ENCODE assay signal across 14 cellular contexts in the genomic region with DNA sequence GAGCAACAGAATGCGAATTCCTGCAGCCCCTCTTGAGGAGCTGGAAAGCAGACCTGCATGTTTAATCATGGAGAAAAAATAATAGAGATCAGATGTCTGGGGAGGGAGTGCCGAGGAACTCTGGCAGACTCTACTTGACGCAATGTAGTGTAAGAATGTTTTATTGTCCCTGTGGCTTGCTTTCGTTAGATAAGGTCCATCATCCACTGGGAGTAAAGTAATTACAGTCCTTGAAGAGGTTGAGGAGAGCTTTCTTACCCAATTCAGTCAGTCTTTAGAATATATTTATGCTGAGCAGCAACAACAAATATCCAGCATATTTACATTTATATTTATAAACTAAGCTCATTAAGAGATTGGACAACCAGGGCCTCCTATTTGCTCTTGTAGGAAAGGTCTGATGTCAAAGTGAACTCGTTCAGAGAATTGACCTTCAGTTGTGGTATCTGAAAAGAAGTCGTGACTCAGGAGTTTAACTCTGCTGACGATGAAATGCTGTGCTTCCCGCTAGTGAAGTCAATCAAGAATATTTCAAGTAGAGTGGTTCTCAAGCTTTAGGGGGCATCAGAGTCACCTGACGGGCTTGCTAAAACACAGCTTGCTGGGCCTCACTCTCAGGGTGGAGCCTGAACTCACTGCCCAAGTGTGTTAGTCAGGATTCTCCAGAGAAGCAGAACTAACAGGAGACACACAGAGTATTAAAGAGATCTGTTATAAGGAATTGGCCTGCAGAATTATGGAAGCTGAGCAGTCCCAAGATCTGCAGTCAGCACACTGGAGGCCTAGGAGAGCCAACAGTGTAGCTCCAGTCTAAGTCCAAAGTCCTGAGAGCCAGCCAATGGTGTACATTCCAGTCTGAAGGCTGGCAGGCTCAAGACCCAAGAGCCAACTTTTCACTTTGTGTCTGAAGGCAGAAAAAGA.
DNase-seq lines count a peak whose midpoint lies in the region; ATAC-seq and TF ChIP-seq lines count a peak whose summit lies in the region.
"Had no signal": no experiment of that assay in that cellular context is flagged by ENCODE, and none has a peak within 500 bp of the region (broad histone marks: within the 10 kb centered on the region; RNA-seq: fewer than 3 reads in every experiment).

No MANE protein-coding gene starts in this region.

- DNase-seq in AG04449 (ENCODE audit: low read depth, low spot score) (peak; percentile 29), M059J (ENCODE audit: low read depth) (peak; percentile 36), fibroblast of gingiva (ENCODE audit: low read depth) (peak; percentile 69), mesendoderm (peak; percentile 19), HK-2 (ENCODE audit: unreplicated experiment) (no peak), 8988T (no peak)
- DNase-seq: activated CD4-positive, alpha-beta memory T cell treated with anti-CD3 and anti-CD28 coated beads, Interleukin-2, amount 10 ng/mL, durations not matched to agents 7 days and 5 days; activated naive CD4-positive, alpha-beta T cell; NCI-H2029; T-helper 17 cell; trophoblast cell had no signal

- H3K23ac ChIP-seq in mesendoderm (ENCODE audit: low read length), result no peak overlapping the region

- no peak overlapping the region for H3K4me2 ChIP-seq in mesendoderm (ENCODE audit: low read length)
- H3K4me2 ChIP-seq: BLaER1 treated with 17β-estradiol and CSF1 and Interleukin-3, amounts not matched to agents 10 nM and 100 nM had no signal

- H3K56ac ChIP-seq in mesendoderm (ENCODE audit: low read length), result no peak overlapping the region

- no peaks in the 10 kb centered on the region for H3K36me3 ChIP-seq in mesendoderm (ENCODE audit: control insufficient read depth, insufficient read depth, low read length)
- H3K36me3 ChIP-seq: BLaER1 treated with 17β-estradiol and CSF1 and Interleukin-3, amounts not matched to agents 10 nM and 100 nM had no signal

- no peak for ATAC-seq in GM18858 (IDR thresholded peaks at IDR 0.05; ENCODE audit: unreplicated experiment)
- ATAC-seq in HG02852 (IDR thresholded peaks at IDR 0.05; ENCODE audit: unreplicated experiment), result no peak
- ATAC-seq: T-helper 17 cell had no signal

- H4K5ac ChIP-seq in mesendoderm (ENCODE audit: low read length), result no peak overlapping the region

- no peak overlapping the region for H3K27ac ChIP-seq in mesendoderm (ENCODE audit: low read depth, low read length)
- H3K27ac ChIP-seq: BLaER1 treated with 17β-estradiol and CSF1 and Interleukin-3, amounts not matched to agents 10 nM and 100 nM had no signal

- H3K79me1 ChIP-seq in mesendoderm (ENCODE audit: low read length), result no peaks in the 10 kb centered on the region

- H3K4ac ChIP-seq in mesendoderm (ENCODE audit: low read depth, low read length), result no peak overlapping the region

- TF ChIP-seq CTCF in AG04449 (IDR thresholded peaks at IDR 0.05; ENCODE audit: insufficient read depth, low read length, missing control alignments), result no peak

- WGBS in mesendoderm (ENCODE audit: extremely low coverage, insufficient coverage, low lambda C conversion rate), result no CpG with 5 or more reads among the region's 9 CpGs

- no peak overlapping the region for H2BK120ac ChIP-seq in mesendoderm (ENCODE audit: low read depth, low read length)

- H3K4me3 ChIP-seq in AG04449 (ENCODE audit: low read depth, low read length) (no peak overlapping the region), mesendoderm (ENCODE audit: low read length) (no peak overlapping the region)
- H3K4me3 ChIP-seq: BLaER1 treated with 17β-estradiol and CSF1 and Interleukin-3, amounts not matched to agents 10 nM and 100 nM had no signal

- no peaks in the 10 kb centered on the region for H3K27me3 ChIP-seq in mesendoderm (ENCODE audit: insufficient read depth, low read length, poor library complexity)
- H3K27me3 ChIP-seq: BLaER1 treated with 17β-estradiol and CSF1 and Interleukin-3, amounts not matched to agents 10 nM and 100 nM had no signal

- no peak overlapping the region for H3K18ac ChIP-seq in mesendoderm (ENCODE audit: low read length)

- H3K9ac ChIP-seq in mesendoderm (ENCODE audit: low read length), result no peak overlapping the region
- H3K9ac ChIP-seq: BLaER1 treated with 17β-estradiol and CSF1 and Interleukin-3, amounts not matched to agents 10 nM and 100 nM had no signal

- CTCF ChIA-PET in AG04449 (lab: Yijun Ruan, JAX), result interaction anchor here (0.7 to 1.6 kb wide), 5 partner anchors 9 to 337 kb away, joined by 3 to 5 read pairs (median 3); no protein-coding TSS in a partner anchor

- H3K79me2 ChIP-seq in mesendoderm (ENCODE audit: control insufficient read depth, insufficient read depth, low read length), result no peaks in the 10 kb centered on the region

- no peak overlapping the region for H2BK15ac ChIP-seq in mesendoderm (replicated peaks; ENCODE audit: low read depth)

- no peak overlapping the region for H2BK5ac ChIP-seq in mesendoderm (ENCODE audit: low read length)

- POLR2A ChIA-PET in AG04449 (lab: Yijun Ruan, JAX), result interaction anchor here (1.1 kb wide), 1 partner anchor 267 kb away, joined by 5 read pairs; no protein-coding TSS in a partner anchor

- no peak overlapping the region for H4K8ac ChIP-seq in mesendoderm (ENCODE audit: low read depth, low read length)

- H3K4me1 ChIP-seq in mesendoderm (ENCODE audit: control insufficient read depth, low read depth, low read length), result peaks cover 1% of the 10 kb centered on the region

- H2AK5ac ChIP-seq in mesendoderm (ENCODE audit: low read length), result no peak overlapping the region

Comparison
In these comparisons a context has a peak if more than half of its experiments do, and no peak if none do; other contexts are left out.
1. DNase-seq: peak in AG04449 (single experiment), M059J (single experiment), fibroblast of gingiva (single experiment) and mesendoderm (single experiment); none in HK-2 (single experiment) and 8988T (single experiment).